In the genomic region with DNA sequence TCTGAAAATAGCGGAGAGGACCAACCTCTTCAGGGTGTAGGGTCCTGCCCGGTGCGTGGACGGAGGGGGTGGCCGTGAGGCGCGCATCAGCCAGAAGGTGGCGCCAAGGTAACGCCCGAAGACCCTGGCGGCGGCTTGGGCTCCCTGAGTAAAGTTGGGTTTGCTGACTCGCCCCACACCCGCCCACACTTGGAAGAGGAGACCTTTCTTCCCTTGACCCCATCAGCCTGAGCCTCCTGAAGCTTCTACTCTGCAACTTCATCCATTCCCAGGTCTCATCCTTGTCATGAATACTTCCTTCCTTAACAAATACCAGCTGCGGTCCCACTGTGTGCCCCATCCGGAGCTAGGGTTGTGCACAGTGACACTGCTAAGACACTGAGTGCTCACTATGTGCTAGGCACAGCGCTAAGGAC, we compare ENCODE assay signal across 8 cellular contexts. TPM values are rescaled to one million over a fixed set of nuclear protein-coding genes. Genes with fewer than 3 reads are reported as not detected.
DNase-seq lines count a peak whose midpoint lies in the region; ATAC-seq and TF ChIP-seq lines count a peak whose summit lies in the region.

No MANE protein-coding gene starts in this region.

- peaks cover 2% of the 10 kb centered on the region in 2 donors for H3K36me3 Mint-ChIP-seq in naive B cell

- H3K27me3 ChIP-seq in NT2/D1 (ENCODE audit: insufficient read depth, insufficient read length), result peaks cover 13% of the 10 kb centered on the region

- H3K9ac ChIP-seq in NT2/D1 (ENCODE audit: insufficient read length, low read depth), result peak overlapping the region; percentile 38

- peaks cover 35 to 71% (median 61%) of the 10 kb centered on the region in 3 donors for H3K4me1 Mint-ChIP-seq in naive B cell

- H3K4me3 Mint-ChIP-seq in naive B cell, result peak overlapping the region in 1 of 8 donors; percentile 67

- H3K4me3 ChIP-seq in NT2/D1 (ENCODE audit: insufficient read length, low read depth) (no peak overlapping the region), epithelial cell of proximal tubule (ENCODE audit: low read depth, low read length) (no peak overlapping the region)

- peaks cover 6% of the 10 kb centered on the region for H3K4me1 ChIP-seq in NT2/D1 (ENCODE audit: insufficient read depth, insufficient read length)

- peak; percentile 88 for TF ChIP-seq CTCF in epithelial cell of proximal tubule (conservative IDR thresholded peaks at IDR 0.05; ENCODE audit: low read depth, low read length)

- peak overlapping the region in 5 of 6 donors; percentile 62 to 87 (median 72) for H3K27ac Mint-ChIP-seq in naive B cell

- peaks cover 5 to 7% (median 6%) of the 10 kb centered on the region in 3 donors for H3K27me3 Mint-ChIP-seq in naive B cell

- DNase-seq in DMS79 treated with DMSO at 0.1 percent for 48 hours (lab: John Stamatoyannopoulos, UW), result peak; percentile 49
- DNase-seq in HT-29 (ENCODE audit: low spot score), result peak; percentile 76
- DNase-seq in NT2/D1 (ENCODE audit: low read depth, low spot score), result peak; percentile 68
- peak; percentile 9 for DNase-seq in activated CD8-positive, alpha-beta memory T cell treated with anti-CD3 and anti-CD28 coated beads, Interleukin-2, amount 50 U/mL, for 1 hour (ENCODE audit: extremely low read depth)
- no peak for DNase-seq in epithelial cell of proximal tubule (ENCODE audit: low read depth)
- DNase-seq in naive B cell, result peak; percentile 60
- peak; percentile 36 for DNase-seq in stimulated activated CD8-positive, alpha-beta memory T cell treated with anti-CD3 and anti-CD28 coated beads, Interleukin-7, amount 100 ng/mL, for 24 hours (ENCODE audit: low read depth)

- peak; percentile 76 to 81 for ATAC-seq in naive B cell (ENCODE audit: low read depth in 2 of 2)
- no peak for ATAC-seq in HG02840 (IDR thresholded peaks at IDR 0.05; ENCODE audit: low FRiP score, unreplicated experiment)

- H3K36me3 ChIP-seq in NT2/D1 (ENCODE audit: insufficient read depth, insufficient read length, low read length), result no peaks in the 10 kb centered on the region

- H3K9me3 Mint-ChIP-seq in naive B cell, result no peaks in the 10 kb centered on the region

- no peaks in the 10 kb centered on the region for H3K9me3 ChIP-seq in NT2/D1 (ENCODE audit: insufficient read depth, low read length)

RNA-seq across cellular contexts. Expression of a gene that starts 14.6 kb away (rescaled TPM):
- not detected in 2 replicates for total RNA-seq in HT-29 (2014; rRNA removed; shearing (Covaris generic))
- 49.7 and 74.7 TPM in 2 replicates for total RNA-seq in epithelial cell of proximal tubule
- 100 to 1,000 TPM; 273 to 368 (median 312) TPM for polyA plus RNA-seq in naive B cell (ENCODE audit: low read depth in 6 of 6)

RNA-seq across cellular contexts. Expression of a gene that starts 43.0 kb away (rescaled TPM):
- total RNA-seq in HT-29 (2014; rRNA removed; shearing (Covaris generic)), result 20.3 and 21.0 TPM in 2 replicates
- 20.9 and 32.5 TPM in 2 replicates for total RNA-seq in epithelial cell of proximal tubule
- 10 to 100 TPM; 13.8 to 39.3 (median 27.3) TPM for polyA plus RNA-seq in naive B cell (ENCODE audit: low read depth in 6 of 6)

Comparison
In these comparisons a context has a peak if more than half of its experiments do, and no peak if none do; other contexts are left out.
1. RNA of a gene that starts 14.6 kb away (total RNA-seq): 49.7 to 74.7 TPM in epithelial cell of proximal tubule; not detected in HT-29; every median in the first group is over 10 times any median in the second.